ENCODE assay signal across 11 cellular contexts in the genomic region with DNA sequence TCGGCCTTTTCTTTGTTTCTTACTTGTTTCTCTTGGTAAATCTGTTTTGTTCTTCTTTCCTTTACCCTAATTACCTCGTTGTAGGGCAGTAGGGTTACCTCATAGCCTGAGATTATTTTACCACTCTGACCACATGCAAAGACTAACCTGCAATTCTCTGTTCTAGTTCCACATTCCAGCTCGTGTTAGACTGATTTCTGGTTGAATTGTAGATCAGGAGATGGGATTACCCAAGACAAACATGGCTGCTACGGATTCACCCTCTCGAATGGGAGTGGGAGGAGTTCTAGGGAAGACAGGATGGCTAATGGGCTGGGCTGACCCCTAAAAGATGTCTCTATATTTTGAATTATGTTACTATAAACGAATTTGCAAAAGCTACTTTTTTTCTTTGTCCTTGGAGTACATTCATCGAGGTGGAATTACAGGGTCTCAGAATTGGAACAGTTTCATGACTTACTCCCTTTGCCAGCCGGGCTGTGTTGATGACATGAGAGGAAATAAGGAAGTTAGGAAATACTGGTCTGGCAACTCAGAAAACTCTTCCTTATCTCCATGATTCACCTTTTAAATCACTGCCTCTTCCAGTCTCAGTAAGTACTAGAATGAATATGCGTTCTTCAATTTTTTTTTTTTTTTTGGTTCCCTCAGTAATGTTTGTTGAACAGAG. TPM values are rescaled to one million over a fixed set of nuclear protein-coding genes. Genes with fewer than 3 reads are reported as not detected.
DNase-seq lines count a peak whose midpoint lies in the region; ATAC-seq and TF ChIP-seq lines count a peak whose summit lies in the region.
"Had no signal": no experiment of that assay in that cellular context is flagged by ENCODE, and none has a peak within 500 bp of the region (broad histone marks: within the 10 kb centered on the region; RNA-seq: fewer than 3 reads in every experiment).

No MANE protein-coding gene starts in this region.

- H3K4me3 ChIP-seq in fibroblast of villous mesenchyme (ENCODE audit: low read depth, low read length) (no peak overlapping the region), heart left ventricle (no peak overlapping the region)
- H3K4me3 ChIP-seq: stomach had no signal

- intact Hi-C loops in heart left ventricle (cut with DNase I), result no loop called here

- in situ Hi-C loops in G401 (cut with HindIII; ENCODE audit: low sequenced_read_pairs), result no loop called here

- WGBS in heart left ventricle, 4 donors, result 70 to 76% (median 72%) methylated on average over 9 of the region's 9 CpGs

- no peaks in the 10 kb centered on the region for H3K4me1 ChIP-seq in heart left ventricle

- no peak overlapping the region for H3K27ac ChIP-seq in heart left ventricle
- H3K27ac ChIP-seq: stomach had no signal

- no peak for ATAC-seq in heart left ventricle

- no peaks in the 10 kb centered on the region for H3K9me3 ChIP-seq in heart left ventricle
- H3K9me3 ChIP-seq: stomach had no signal

- peak; percentile 12 for DNase-seq in EH (ENCODE audit: low read depth)
- peak; percentile 7 for DNase-seq in HCEC 1CT
- peak; percentile 57 for DNase-seq in NOMO-1 treated with dmso at 0.1 percent for 144 hours (lab: John Stamatoyannopoulos, UW; ENCODE audit: unreplicated experiment)
- DNase-seq in fibroblast of villous mesenchyme (ENCODE audit: low read depth), result peak; percentile 95
- DNase-seq in G401 (ENCODE audit: low spot score), result no peak
- no peak for DNase-seq in GM03348 (ENCODE audit: low spot score)
- DNase-seq in heart left ventricle, result no peak
- no peak for DNase-seq in activated T-cell treated with anti-CD3 and anti-CD28 coated beads for 4 hours
- DNase-seq: activated naive CD4-positive, alpha-beta T cell treated with anti-CD3 and anti-CD28 coated beads, Interleukin-2, amount 10 ng/mL, durations not matched to agents 7 days and 5 days; stimulated activated CD4-positive, alpha-beta T cell treated with anti-CD3 and anti-CD28 coated beads, Interleukin-12 subunit alpha, Interleukin-12 subunit beta, amount 100 ng/mL, for 4 hours; stomach had no signal

- H3K36me3 ChIP-seq in heart left ventricle, result no peaks in the 10 kb centered on the region
- H3K36me3 ChIP-seq: stomach had no signal

- TF ChIP-seq CTCF in fibroblast of villous mesenchyme (IDR thresholded peaks at IDR 0.05; ENCODE audit: insufficient read depth, low read depth, low read length) (no peak), heart left ventricle (IDR thresholded peaks at IDR 0.05) (no peak)

- TF ChIP-seq POLR2A in heart left ventricle (IDR thresholded peaks at IDR 0.05), result no peak

- peaks cover 0 to 6% (median 0%) of the 10 kb centered on the region in 9 donors for H3K27me3 ChIP-seq in heart left ventricle
- H3K27me3 ChIP-seq: stomach had no signal

RNA-seq across cellular contexts. Expression of gene FBXW7, which starts 36.7 kb away (rescaled TPM):
- total RNA-seq in fibroblast of villous mesenchyme, result 48.3 and 79.5 TPM in 2 replicates
- total RNA-seq in G401 (2014; rRNA removed; shearing (Covaris generic)), result 45.2 and 59.5 TPM in 2 replicates
- 10 to 100 TPM; 37.2 to 74.1 (median 65.6) TPM for total RNA-seq in heart left ventricle
- 10 to 100 TPM; 20.6 to 29.1 TPM for polyA plus RNA-seq in heart left ventricle

Comparison
In these comparisons a context has a peak if more than half of its experiments do, and no peak if none do; other contexts are left out.
1. DNase-seq: peak in EH (single experiment), HCEC 1CT (single experiment), NOMO-1 treated with dmso at 0.1 percent for 144 hours (single experiment) and fibroblast of villous mesenchyme (single experiment); none in G401 (single experiment), GM03348 (single experiment), heart left ventricle (0 of 5) and activated T-cell treated with anti-CD3 and anti-CD28 coated beads for 4 hours (single experiment).